In the genomic region with DNA sequence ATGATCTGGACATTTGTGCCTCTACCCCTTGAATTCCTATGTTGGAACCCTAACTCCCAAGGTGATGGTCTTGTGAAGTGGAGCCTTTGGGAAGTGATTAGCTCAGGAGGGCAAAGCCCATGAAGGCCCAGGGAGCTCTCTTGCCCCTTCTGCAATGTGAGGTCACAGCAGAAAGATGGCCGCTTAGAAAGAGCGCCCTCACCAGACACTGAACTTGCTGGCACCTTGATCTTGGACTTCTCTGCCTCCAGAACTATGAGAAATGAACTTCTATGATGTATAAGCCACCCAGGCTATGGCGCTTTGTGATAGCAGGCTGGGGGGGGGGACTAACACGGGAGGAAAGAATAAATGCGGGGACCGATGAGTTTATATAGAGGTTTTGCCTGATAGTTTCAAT, we compare ENCODE assay signal across 2 cellular contexts.
A peak's percentile ranks its signal among the peaks of the same experiment; 100 is the strongest.
TF ChIP-seq lines count a peak whose summit lies in the region.

No MANE protein-coding gene starts in this region.

TF ChIP-seq in GM23338, 12 proteins besides CTCF, POLR2A, EP300 and RAD21 (continues in another document):
- TF ChIP-seq EZH2phosphoT487 (IDR thresholded peaks at IDR 0.05; ENCODE audit: unreplicated experiment) (no peak), NANOG (IDR thresholded peaks at IDR 0.05; ENCODE audit: borderline replicate concordance) (no peak), CREB1 (CRISPR knock-in tag; IDR thresholded peaks at IDR 0.05; ENCODE audit: low read depth) (no peak), STAT1 (IDR thresholded peaks at IDR 0.05; ENCODE audit: unreplicated experiment) (no peak), ZNF114 (CRISPR knock-in tag; IDR thresholded peaks at IDR 0.05) (no peak), EZH2 (IDR thresholded peaks at IDR 0.05; ENCODE audit: low read depth, unreplicated experiment) (no peak), POLR2AphosphoS5 (IDR thresholded peaks at IDR 0.05; ENCODE audit: low read depth) (no peak)
- TF ChIP-seq, protein P1, sequence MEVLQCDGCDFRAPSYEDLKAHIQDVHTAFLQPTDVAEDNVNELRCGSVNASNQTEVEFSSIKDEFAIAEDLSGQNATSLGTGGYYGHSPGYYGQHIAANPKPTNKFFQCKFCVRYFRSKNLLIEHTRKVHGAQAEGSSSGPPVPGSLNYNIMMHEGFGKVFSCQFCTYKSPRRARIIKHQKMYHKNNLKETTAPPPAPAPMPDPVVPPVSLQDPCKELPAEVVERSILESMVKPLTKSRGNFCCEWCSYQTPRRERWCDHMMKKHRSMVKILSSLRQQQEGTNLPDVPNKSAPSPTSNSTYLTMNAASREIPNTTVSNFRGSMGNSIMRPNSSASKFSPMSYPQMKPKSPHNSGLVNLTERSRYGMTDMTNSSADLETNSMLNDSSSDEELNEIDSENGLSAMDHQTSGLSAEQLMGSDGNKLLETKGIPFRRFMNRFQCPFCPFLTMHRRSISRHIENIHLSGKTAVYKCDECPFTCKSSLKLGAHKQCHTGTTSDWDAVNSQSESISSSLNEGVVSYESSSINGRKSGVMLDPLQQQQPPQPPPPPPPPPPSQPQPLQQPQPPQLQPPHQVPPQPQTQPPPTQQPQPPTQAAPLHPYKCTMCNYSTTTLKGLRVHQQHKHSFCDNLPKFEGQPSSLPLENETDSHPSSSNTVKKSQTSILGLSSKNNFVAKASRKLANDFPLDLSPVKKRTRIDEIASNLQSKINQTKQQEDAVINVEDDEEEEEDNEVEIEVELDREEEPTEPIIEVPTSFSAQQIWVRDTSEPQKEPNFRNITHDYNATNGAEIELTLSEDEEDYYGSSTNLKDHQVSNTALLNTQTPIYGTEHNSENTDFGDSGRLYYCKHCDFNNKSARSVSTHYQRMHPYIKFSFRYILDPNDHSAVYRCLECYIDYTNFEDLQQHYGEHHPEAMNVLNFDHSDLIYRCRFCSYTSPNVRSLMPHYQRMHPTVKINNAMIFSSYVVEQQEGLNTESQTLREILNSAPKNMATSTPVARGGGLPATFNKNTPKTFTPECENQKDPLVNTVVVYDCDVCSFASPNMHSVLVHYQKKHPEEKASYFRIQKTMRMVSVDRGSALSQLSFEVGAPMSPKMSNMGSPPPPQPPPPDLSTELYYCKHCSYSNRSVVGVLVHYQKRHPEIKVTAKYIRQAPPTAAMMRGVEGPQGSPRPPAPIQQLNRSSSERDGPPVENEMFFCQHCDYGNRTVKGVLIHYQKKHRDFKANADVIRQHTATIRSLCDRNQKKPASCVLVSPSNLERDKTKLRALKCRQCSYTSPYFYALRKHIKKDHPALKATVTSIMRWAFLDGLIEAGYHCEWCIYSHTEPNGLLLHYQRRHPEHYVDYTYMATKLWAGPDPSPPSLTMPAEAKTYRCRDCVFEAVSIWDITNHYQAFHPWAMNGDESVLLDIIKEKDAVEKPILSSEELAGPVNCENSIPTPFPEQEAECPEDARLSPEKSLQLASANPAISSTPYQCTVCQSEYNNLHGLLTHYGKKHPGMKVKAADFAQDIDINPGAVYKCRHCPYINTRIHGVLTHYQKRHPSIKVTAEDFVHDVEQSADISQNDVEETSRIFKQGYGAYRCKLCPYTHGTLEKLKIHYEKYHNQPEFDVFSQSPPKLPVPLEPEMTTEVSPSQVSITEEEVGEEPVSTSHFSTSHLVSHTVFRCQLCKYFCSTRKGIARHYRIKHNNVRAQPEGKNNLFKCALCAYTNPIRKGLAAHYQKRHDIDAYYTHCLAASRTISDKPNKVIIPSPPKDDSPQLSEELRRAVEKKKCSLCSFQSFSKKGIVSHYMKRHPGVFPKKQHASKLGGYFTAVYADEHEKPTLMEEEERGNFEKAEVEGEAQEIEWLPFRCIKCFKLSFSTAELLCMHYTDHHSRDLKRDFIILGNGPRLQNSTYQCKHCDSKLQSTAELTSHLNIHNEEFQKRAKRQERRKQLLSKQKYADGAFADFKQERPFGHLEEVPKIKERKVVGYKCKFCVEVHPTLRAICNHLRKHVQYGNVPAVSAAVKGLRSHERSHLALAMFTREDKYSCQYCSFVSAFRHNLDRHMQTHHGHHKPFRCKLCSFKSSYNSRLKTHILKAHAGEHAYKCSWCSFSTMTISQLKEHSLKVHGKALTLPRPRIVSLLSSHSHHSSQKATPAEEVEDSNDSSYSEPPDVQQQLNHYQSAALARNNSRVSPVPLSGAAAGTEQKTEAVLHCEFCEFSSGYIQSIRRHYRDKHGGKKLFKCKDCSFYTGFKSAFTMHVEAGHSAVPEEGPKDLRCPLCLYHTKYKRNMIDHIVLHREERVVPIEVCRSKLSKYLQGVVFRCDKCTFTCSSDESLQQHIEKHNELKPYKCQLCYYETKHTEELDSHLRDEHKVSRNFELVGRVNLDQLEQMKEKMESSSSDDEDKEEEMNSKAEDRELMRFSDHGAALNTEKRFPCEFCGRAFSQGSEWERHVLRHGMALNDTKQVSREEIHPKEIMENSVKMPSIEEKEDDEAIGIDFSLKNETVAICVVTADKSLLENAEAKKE (CRISPR knock-in tag; IDR thresholded peaks at IDR 0.05), result no peak
- TF ChIP-seq, protein P2, sequence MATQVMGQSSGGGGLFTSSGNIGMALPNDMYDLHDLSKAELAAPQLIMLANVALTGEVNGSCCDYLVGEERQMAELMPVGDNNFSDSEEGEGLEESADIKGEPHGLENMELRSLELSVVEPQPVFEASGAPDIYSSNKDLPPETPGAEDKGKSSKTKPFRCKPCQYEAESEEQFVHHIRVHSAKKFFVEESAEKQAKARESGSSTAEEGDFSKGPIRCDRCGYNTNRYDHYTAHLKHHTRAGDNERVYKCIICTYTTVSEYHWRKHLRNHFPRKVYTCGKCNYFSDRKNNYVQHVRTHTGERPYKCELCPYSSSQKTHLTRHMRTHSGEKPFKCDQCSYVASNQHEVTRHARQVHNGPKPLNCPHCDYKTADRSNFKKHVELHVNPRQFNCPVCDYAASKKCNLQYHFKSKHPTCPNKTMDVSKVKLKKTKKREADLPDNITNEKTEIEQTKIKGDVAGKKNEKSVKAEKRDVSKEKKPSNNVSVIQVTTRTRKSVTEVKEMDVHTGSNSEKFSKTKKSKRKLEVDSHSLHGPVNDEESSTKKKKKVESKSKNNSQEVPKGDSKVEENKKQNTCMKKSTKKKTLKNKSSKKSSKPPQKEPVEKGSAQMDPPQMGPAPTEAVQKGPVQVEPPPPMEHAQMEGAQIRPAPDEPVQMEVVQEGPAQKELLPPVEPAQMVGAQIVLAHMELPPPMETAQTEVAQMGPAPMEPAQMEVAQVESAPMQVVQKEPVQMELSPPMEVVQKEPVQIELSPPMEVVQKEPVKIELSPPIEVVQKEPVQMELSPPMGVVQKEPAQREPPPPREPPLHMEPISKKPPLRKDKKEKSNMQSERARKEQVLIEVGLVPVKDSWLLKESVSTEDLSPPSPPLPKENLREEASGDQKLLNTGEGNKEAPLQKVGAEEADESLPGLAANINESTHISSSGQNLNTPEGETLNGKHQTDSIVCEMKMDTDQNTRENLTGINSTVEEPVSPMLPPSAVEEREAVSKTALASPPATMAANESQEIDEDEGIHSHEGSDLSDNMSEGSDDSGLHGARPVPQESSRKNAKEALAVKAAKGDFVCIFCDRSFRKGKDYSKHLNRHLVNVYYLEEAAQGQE (IDR thresholded peaks at IDR 0.05; ENCODE audit: unreplicated experiment), result no peak
- TF ChIP-seq, protein P3, sequence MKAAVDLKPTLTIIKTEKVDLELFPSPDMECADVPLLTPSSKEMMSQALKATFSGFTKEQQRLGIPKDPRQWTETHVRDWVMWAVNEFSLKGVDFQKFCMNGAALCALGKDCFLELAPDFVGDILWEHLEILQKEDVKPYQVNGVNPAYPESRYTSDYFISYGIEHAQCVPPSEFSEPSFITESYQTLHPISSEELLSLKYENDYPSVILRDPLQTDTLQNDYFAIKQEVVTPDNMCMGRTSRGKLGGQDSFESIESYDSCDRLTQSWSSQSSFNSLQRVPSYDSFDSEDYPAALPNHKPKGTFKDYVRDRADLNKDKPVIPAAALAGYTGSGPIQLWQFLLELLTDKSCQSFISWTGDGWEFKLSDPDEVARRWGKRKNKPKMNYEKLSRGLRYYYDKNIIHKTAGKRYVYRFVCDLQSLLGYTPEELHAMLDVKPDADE (IDR thresholded peaks at IDR 0.05), result no peak

TF ChIP-seq in K562, 482 proteins besides CTCF, POLR2A, EP300 and RAD21:
- 0 out of 2 replicates have a peak, but pooled peaks have one; percentile 2 for TF ChIP-seq SPI1 (IDR thresholded peaks at IDR 0.05; ENCODE audit: borderline replicate concordance, low read depth, low read length)
- no peak for TF ChIP-seq RBM17 (IDR thresholded peaks at IDR 0.05; ENCODE audit: borderline replicate concordance, low read depth, low read length)
- peak in 2 of 3 experiments; percentile 14 to 65 for TF ChIP-seq YY1 (IDR thresholded peaks at IDR 0.05; ENCODE audit: borderline replicate concordance in 1 of 3, control insufficient read depth in 1 of 3, extremely low read depth in 1 of 3, insufficient read depth in 3 of 3, insufficient read length in 1 of 3, insufficient replicate concordance in 2 of 3, low read depth in 1 of 3, low read length in 2 of 3)
TF ChIP-seq in K562: peak in this region for 2.
